ENCODE assay signal across 8 cellular contexts in the genomic region with DNA sequence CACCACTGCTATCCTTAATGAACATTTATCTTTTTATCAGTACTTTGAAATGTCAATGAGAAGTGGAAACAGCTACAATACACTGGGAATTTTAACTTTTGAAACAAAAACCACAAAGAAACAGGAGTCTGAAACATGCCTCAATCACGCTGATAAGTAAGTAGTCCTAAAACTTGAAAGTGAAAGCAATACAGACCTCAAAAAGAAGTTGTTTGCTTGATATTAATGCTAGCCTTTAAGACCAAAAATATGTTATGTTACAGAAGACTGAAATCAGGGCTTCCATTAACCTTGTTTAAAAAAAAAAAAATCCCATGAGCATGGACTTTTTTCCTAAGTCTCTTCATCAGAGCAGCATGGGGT. TPM values are rescaled to one million over a fixed set of nuclear protein-coding genes. Genes with fewer than 3 reads are reported as not detected.
A peak's percentile ranks its signal among the peaks of the same experiment; 100 is the strongest.
DNase-seq lines count a peak whose midpoint lies in the region; ATAC-seq, FAIRE-seq and TF ChIP-seq lines count a peak whose summit lies in the region.

No MANE protein-coding gene starts in this region.

- FAIRE-seq in keratinocyte (lab: Jason Lieb, UNC) = no peak

- TF ChIP-seq EP300 in upper lobe of left lung (IDR thresholded peaks at IDR 0.05) = no peak

- no peak overlapping the region for H2AFZ ChIP-seq in keratinocyte (ENCODE audit: control insufficient read depth, low read length)

- H4K20me1 ChIP-seq in keratinocyte (ENCODE audit: control insufficient read depth, extremely low read depth, insufficient read depth, low read length) = no peaks in the 10 kb centered on the region

- no peak for DNase-seq in heart right ventricle
- DNase-seq in cardiac septum (ENCODE audit: low spot score) = no peak
- no peak for DNase-seq in keratinocyte (ENCODE audit: low read depth, low spot score)
- no peak for DNase-seq in upper lobe of left lung
- no peak for DNase-seq in globus pallidus (ENCODE audit: low spot score)
- no peak for DNase-seq in SKM-1 (lab: John Stamatoyannopoulos, UW; ENCODE audit: unreplicated experiment)

- no peaks in the 10 kb centered on the region for H3K9me1 ChIP-seq in keratinocyte (ENCODE audit: control insufficient read depth, extremely low read depth, insufficient read depth, low read length)

- dilution Hi-C loops in keratinocyte (cut with MboI; ENCODE audit: extremely low pct_ligation_motif_present, low sequenced_read_pairs) = no loop called here

- 26 to 39% methylated on average over 1 of the region's 1 CpG for WGBS in heart right ventricle, 2 donors
- 0 to 3% methylated on average over 1 of the region's 1 CpG for WGBS in upper lobe of left lung, 2 donors

- intact Hi-C loops in heart right ventricle (cut with DNase I) = no loop called here
- intact Hi-C loops in cardiac septum (cut with DNase I) = no loop called here

- H3K27ac ChIP-seq in heart right ventricle (peak overlapping the region in 9 of 10 donors; percentile 1 to 81 (median 56)), keratinocyte (ENCODE audit: control insufficient read depth, insufficient read depth, low read length) (no peak overlapping the region), upper lobe of left lung (peak overlapping the region; percentile 21 to 66 (median 58))

- H3K4me2 ChIP-seq in keratinocyte (ENCODE audit: control insufficient read depth, extremely low read depth, insufficient read depth, low read depth, low read length) = peak overlapping the region; percentile 78

- no peaks in the 10 kb centered on the region for H3K27me3 ChIP-seq in heart right ventricle
- H3K27me3 ChIP-seq in keratinocyte (ENCODE audit: control insufficient read depth, extremely low read depth, insufficient read depth, low read length) = no peaks in the 10 kb centered on the region
- H3K27me3 ChIP-seq in upper lobe of left lung = no peaks in the 10 kb centered on the region

- H3K9ac ChIP-seq in keratinocyte (ENCODE audit: control insufficient read depth, extremely low read depth, insufficient read depth, low read length) = no peak overlapping the region

- H3K4me1 ChIP-seq in heart right ventricle (peaks cover 1 to 81% (median 54%) of the 10 kb centered on the region in 9 donors), keratinocyte (ENCODE audit: control insufficient read depth, extremely low read depth, insufficient read depth, low read length) (peaks cover 7% of the 10 kb centered on the region), upper lobe of left lung (peaks cover 23 to 44% (median 28%) of the 10 kb centered on the region in 4 donors)

- TF ChIP-seq POLR2A in upper lobe of left lung (IDR thresholded peaks at IDR 0.05) = no peak

- TF ChIP-seq CTCF in heart right ventricle (IDR thresholded peaks at IDR 0.05) (no peak), WI38 (IDR thresholded peaks at IDR 0.05; ENCODE audit: low read depth, low read length) (no peak), keratinocyte (optimal IDR thresholded peaks at IDR 0.05 in 1 of 3, IDR thresholded peaks at IDR 0.05 in 1 of 3, conservative IDR thresholded peaks at IDR 0.05 in 1 of 3; ENCODE audit: extremely low read depth in 1 of 3, insufficient read depth in 2 of 3, low read length in 3 of 3) (no peak), upper lobe of left lung (IDR thresholded peaks at IDR 0.05) (no peak)

- H3K4me3 ChIP-seq in heart right ventricle (peak overlapping the region in 8 of 10 donors; percentile 4 to 36 (median 21)), WI38 (ENCODE audit: low read depth, low read length) (peak overlapping the region; percentile 46), keratinocyte (ENCODE audit: control insufficient read depth in 2 of 3, extremely low read depth in 1 of 3, insufficient read depth in 2 of 3, low read depth in 1 of 3, low read length in 3 of 3) (peak overlapping the region in 2 of 3 experiments; percentile 0 to 26), upper lobe of left lung (peak overlapping the region in 3 of 4 donors; percentile 2 to 12 (median 8))

- H3K9me3 ChIP-seq in heart right ventricle = no peaks in the 10 kb centered on the region
- no peaks in the 10 kb centered on the region for H3K9me3 ChIP-seq in keratinocyte (ENCODE audit: control insufficient read depth, low read depth, low read length)
- H3K9me3 ChIP-seq in upper lobe of left lung = no peaks in the 10 kb centered on the region

- no peaks in the 10 kb centered on the region for H3K36me3 ChIP-seq in heart right ventricle
- no peaks in the 10 kb centered on the region for H3K36me3 ChIP-seq in keratinocyte (ENCODE audit: control insufficient read depth in 2 of 2, extremely low read depth in 1 of 2, insufficient read depth in 2 of 2, low read length in 2 of 2)
- no peaks in the 10 kb centered on the region for H3K36me3 ChIP-seq in upper lobe of left lung

- H3K79me2 ChIP-seq in keratinocyte (ENCODE audit: control insufficient read depth, insufficient read depth, low read length) = peaks cover 21% of the 10 kb centered on the region

- ATAC-seq in heart right ventricle = peak in 1 of 8 donors; percentile 31
- ATAC-seq in upper lobe of left lung (ENCODE audit: low FRiP score in 2 of 2) = no peak
- no peak for ATAC-seq in GM19328 (IDR thresholded peaks at IDR 0.05; ENCODE audit: unreplicated experiment)

RNA-seq across cellular contexts. Expression of a gene that starts 21.3 kb away (rescaled TPM):
- total RNA-seq in heart right ventricle (10 to 100 TPM; 25.7 to 48.0 (median 38.1) TPM), cardiac septum (43.8 TPM), upper lobe of left lung (10 to 100 TPM; 21.1 to 99.5 (median 52.2) TPM)
- polyA plus RNA-seq in heart right ventricle (10 to 100 TPM in 1 of 2 donors, 1 to 10 TPM in 1; 9.6 to 18.2 TPM), keratinocyte (10.8 to 16.1 TPM (median 11.7 TPM) in 3 replicates)
- 62.2 TPM for polyA plus RNA-seq in keratinocyte (2011; ENCODE audit: low read depth)
- 13.9 and 14.3 TPM in 2 replicates for polyA plus RNA-seq in keratinocyte (2011; cell fraction: cytosol; rRNA removed)
- polyA plus RNA-seq in keratinocyte (2011; cell fraction: nucleus; rRNA removed) = 39.6 and 45.4 TPM in 2 replicates
- polyA plus RNA-seq in keratinocyte (2012; ENCODE audit: low replicate concordance) = 12.0 and 13.3 TPM in 2 replicates
- polyA minus RNA-seq in keratinocyte = 11.6 to 19.3 TPM (median 13.3 TPM) in 3 replicates
- 10.0 TPM for polyA minus RNA-seq in keratinocyte (2011; cell fraction: cytosol; rRNA and poly(A)+ RNA removed)
- 10.9 and 32.7 TPM in 2 replicates for polyA minus RNA-seq in keratinocyte (2011; cell fraction: nucleus; rRNA and poly(A)+ RNA removed)
